In the genomic region with DNA sequence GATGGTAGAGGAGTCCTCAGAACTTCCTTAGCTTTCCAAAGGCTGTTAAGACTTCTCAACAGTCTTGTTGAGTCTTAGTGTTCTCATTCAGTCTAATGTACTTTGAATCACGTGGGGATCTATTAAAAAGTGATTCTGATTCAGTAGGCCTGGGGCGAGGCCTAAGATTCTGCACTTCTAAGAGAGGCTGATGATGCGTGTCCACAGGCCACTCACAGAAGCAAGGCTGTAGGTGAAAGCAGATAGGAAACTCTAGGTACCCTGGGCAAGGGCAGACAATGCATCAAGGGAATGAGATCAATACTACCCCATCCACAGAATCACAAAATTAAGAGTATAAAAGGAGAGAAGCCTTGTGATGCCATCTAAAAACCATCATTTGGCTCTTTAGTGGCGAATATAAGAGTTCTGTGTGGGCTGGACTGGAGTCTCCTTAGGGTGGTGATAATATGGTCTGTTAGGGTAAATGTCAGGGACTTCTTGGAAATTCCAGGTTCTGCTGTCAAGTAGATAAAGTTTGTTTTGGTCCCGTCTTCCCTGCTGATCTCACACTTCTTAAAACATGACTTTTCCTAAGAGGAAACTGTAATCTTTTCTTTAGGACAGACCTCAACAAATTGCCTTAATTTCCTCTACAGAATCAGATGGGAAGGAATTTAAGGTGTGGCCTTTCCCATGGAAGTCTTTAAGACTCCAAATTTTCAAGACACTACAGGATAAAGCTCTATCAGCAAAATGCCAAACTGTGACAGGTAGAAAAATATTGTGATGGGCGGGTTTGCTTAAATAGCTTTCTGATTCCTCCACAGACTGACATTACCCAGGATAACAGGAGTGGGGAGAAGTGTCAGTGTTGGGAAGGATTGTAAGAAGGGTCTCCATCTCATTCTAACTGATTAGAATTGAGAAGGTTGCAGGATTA, we compare ENCODE assay signal across 1 cellular context.
A peak's percentile ranks its signal among the peaks of the same experiment; 100 is the strongest.
TF ChIP-seq lines count a peak whose summit lies in the region.

No MANE protein-coding gene starts in this region.

TF ChIP-seq in K562, 482 proteins besides CTCF, POLR2A, EP300 and RAD21 (continued from another document):
- TF ChIP-seq CBX5 (IDR thresholded peaks at IDR 0.05; ENCODE audit: borderline replicate concordance, low read depth) = no peak
- TF ChIP-seq NUFIP1 (IDR thresholded peaks at IDR 0.05; ENCODE audit: partially characterized antibody) = no peak
- peak; percentile 73; the same call in 1 of the 2 replicates for TF ChIP-seq TEAD4 (IDR thresholded peaks at IDR 0.05; ENCODE audit: low read length)
- no peak for TF ChIP-seq TEAD4 (CRISPR knock-in tag; IDR thresholded peaks at IDR 0.05; ENCODE audit: borderline replicate concordance)
- no peak for TF ChIP-seq ZEB2 (IDR thresholded peaks at IDR 0.05)
- TF ChIP-seq NFE2L1 (tag; IDR thresholded peaks at IDR 0.05; ENCODE audit: borderline replicate concordance, low read depth) = no peak
- peak; percentile 73 for TF ChIP-seq DPF2 (IDR thresholded peaks at IDR 0.05)
- 0 out of 4 replicates have a peak, but pooled peaks of 1 of the 2 experiments have one; percentile 15 for TF ChIP-seq RCOR1 (IDR thresholded peaks at IDR 0.05; ENCODE audit: borderline replicate concordance in 1 of 2, low read depth in 2 of 2, low read length in 2 of 2)
- no peak for TF ChIP-seq POLR2H (tag; IDR thresholded peaks at IDR 0.05; ENCODE audit: low read depth)
- 0 out of 2 replicates have a peak, but pooled peaks have one; percentile 15 for TF ChIP-seq NFIC (IDR thresholded peaks at IDR 0.05)
- peak; percentile 43; the same call in 1 of the 2 replicates for TF ChIP-seq LEF1 (IDR thresholded peaks at IDR 0.05)
- TF ChIP-seq JUND (IDR thresholded peaks at IDR 0.05; ENCODE audit: borderline replicate concordance, low read depth, low read length) = peak; percentile 28; the same call in 1 of the 2 replicates
- TF ChIP-seq JUND (tag; IDR thresholded peaks at IDR 0.05; ENCODE audit: borderline replicate concordance, low read depth, low read length) = peak; percentile 47; the same call in 1 of the 3 replicates
- TF ChIP-seq ID3 (CRISPR knock-in tag; IDR thresholded peaks at IDR 0.05) = no peak
- TF ChIP-seq ID3 (tag; IDR thresholded peaks at IDR 0.05) = peak; percentile 60; the same call in 1 of the 2 replicates
- TF ChIP-seq NFRKB (IDR thresholded peaks at IDR 0.05; ENCODE audit: low read depth) = peak; percentile 51; the same call in 1 of the 2 replicates
- TF ChIP-seq CBFA2T3 (IDR thresholded peaks at IDR 0.05) = peak; percentile 87
- no peak for TF ChIP-seq HDAC6 (IDR thresholded peaks at IDR 0.05; ENCODE audit: low read depth, low read length)
- peak; percentile 75 for TF ChIP-seq CCNT2 (IDR thresholded peaks at IDR 0.05; ENCODE audit: borderline replicate concordance, extremely low read depth, insufficient read length, low read depth, low read length)
- no peak for TF ChIP-seq TCF15 (CRISPR knock-in tag; IDR thresholded peaks at IDR 0.05)
- TF ChIP-seq, protein P1, sequence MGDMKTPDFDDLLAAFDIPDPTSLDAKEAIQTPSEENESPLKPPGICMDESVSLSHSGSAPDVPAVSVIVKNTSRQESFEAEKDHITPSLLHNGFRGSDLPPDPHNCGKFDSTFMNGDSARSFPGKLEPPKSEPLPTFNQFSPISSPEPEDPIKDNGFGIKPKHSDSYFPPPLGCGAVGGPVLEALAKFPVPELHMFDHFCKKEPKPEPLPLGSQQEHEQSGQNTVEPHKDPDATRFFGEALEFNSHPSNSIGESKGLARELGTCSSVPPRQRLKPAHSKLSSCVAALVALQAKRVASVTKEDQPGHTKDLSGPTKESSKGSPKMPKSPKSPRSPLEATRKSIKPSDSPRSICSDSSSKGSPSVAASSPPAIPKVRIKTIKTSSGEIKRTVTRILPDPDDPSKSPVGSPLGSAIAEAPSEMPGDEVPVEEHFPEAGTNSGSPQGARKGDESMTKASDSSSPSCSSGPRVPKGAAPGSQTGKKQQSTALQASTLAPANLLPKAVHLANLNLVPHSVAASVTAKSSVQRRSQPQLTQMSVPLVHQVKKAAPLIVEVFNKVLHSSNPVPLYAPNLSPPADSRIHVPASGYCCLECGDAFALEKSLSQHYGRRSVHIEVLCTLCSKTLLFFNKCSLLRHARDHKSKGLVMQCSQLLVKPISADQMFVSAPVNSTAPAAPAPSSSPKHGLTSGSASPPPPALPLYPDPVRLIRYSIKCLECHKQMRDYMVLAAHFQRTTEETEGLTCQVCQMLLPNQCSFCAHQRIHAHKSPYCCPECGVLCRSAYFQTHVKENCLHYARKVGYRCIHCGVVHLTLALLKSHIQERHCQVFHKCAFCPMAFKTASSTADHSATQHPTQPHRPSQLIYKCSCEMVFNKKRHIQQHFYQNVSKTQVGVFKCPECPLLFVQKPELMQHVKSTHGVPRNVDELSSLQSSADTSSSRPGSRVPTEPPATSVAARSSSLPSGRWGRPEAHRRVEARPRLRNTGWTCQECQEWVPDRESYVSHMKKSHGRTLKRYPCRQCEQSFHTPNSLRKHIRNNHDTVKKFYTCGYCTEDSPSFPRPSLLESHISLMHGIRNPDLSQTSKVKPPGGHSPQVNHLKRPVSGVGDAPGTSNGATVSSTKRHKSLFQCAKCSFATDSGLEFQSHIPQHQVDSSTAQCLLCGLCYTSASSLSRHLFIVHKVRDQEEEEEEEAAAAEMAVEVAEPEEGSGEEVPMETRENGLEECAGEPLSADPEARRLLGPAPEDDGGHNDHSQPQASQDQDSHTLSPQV (IDR thresholded peaks at IDR 0.05) = peak; percentile 52; the same call in 1 of the 2 replicates
- TF ChIP-seq SNIP1 (IDR thresholded peaks at IDR 0.05; ENCODE audit: low read depth) = no peak
- TF ChIP-seq CBFA2T2 (conservative IDR thresholded peaks at IDR 0.05) = peak; percentile 72
- no peak for TF ChIP-seq ARID2 (IDR thresholded peaks at IDR 0.05)
- peak; percentile 58; the same call in 1 of the 2 replicates for TF ChIP-seq NCOA1 (IDR thresholded peaks at IDR 0.05; ENCODE audit: low read depth)
- TF ChIP-seq HNRNPLL (IDR thresholded peaks at IDR 0.05; ENCODE audit: low read depth, low read length, poor library complexity, severe bottlenecking) = no peak
- TF ChIP-seq EGR1 (conservative IDR thresholded peaks at IDR 0.05) = peak; percentile 65
- TF ChIP-seq, protein P2, sequence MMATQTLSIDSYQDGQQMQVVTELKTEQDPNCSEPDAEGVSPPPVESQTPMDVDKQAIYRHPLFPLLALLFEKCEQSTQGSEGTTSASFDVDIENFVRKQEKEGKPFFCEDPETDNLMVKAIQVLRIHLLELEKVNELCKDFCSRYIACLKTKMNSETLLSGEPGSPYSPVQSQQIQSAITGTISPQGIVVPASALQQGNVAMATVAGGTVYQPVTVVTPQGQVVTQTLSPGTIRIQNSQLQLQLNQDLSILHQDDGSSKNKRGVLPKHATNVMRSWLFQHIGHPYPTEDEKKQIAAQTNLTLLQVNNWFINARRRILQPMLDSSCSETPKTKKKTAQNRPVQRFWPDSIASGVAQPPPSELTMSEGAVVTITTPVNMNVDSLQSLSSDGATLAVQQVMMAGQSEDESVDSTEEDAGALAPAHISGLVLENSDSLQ (IDR thresholded peaks at IDR 0.05) = peak; percentile 36; the same call in 1 of the 2 replicates
- no peak for TF ChIP-seq CREB3L1 (IDR thresholded peaks at IDR 0.05; ENCODE audit: borderline replicate concordance, low read depth)
- peak; percentile 75 for TF ChIP-seq STAT5A (IDR thresholded peaks at IDR 0.05; ENCODE audit: borderline replicate concordance, low read length)
- peak; percentile 5; the same call in 1 of the 2 replicates for TF ChIP-seq MAFF (IDR thresholded peaks at IDR 0.05; ENCODE audit: low read length)
- TF ChIP-seq C11orf30 (IDR thresholded peaks at IDR 0.05; ENCODE audit: low read depth) = peak; percentile 57
- peak; percentile 90 for TF ChIP-seq SMARCA4 (IDR thresholded peaks at IDR 0.05)
